In the genomic region with DNA sequence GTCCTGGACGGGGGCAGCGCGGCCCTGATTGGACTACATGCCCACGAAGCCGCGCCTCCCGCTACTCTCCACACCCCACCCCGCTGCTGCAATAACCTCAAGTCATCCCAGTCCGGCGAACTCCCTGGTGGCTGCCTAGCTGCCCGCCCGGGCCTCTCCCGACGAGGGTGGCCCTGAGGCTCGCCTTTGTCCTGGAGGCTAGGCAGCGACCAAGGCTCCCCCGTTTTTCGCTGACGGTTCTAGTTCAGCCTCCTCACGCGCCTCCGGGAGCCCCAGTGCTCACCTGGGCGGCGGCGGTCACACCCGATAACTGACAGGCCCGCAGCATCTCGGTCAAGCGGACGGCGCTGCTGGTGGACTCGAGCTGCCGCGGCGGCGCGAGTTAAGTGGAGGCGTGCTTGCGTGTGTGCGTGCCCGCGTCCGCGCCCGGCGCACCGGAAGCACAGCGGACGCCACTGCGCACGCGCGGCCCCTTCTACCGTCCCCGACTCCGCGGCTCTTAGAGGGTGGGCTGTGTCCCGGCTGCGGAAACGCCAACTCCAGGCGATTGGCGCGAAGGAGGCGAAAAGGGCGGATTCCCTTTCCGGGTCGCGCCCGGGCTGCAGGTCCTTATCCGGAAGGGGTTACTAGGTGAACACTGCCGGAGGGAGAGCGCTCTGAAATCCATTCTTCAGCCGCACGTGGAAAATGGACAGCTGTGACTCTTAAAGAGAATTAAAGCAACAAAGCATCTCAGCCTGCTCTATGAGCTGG, we compare ENCODE assay signal across 8 cellular contexts. TPM values are rescaled to one million over a fixed set of nuclear protein-coding genes. Genes with fewer than 3 reads are reported as not detected.
A peak's percentile ranks its signal among the peaks of the same experiment; 100 is the strongest.
DNase-seq lines count a peak whose midpoint lies in the region; ATAC-seq, FAIRE-seq and TF ChIP-seq lines count a peak whose summit lies in the region.

A gene (minus strand): TSS at position 408 of the 753 bp plus-strand sequence. CDS start 80 bp downstream, at position 328.

- H3K27me3 ChIP-seq in keratinocyte (ENCODE audit: control insufficient read depth, extremely low read depth, insufficient read depth, low read length): no peaks in the 10 kb centered on the region

- peak within 1 kb of the TSS; percentile 77 to 82 (median 79) for H3K4me3 ChIP-seq in keratinocyte (ENCODE audit: control insufficient read depth in 2 of 3, extremely low read depth in 1 of 3, insufficient read depth in 2 of 3, low read depth in 1 of 3, low read length in 3 of 3)

- peak within 1 kb of the TSS; percentile 79 for H2AFZ ChIP-seq in keratinocyte (ENCODE audit: control insufficient read depth, low read length)

- ATAC-seq in GM19023 (IDR thresholded peaks at IDR 0.05; ENCODE audit: unreplicated experiment) (peak; percentile 90), HG03280 (IDR thresholded peaks at IDR 0.05; ENCODE audit: unreplicated experiment) (peak; percentile 88)
- peak; percentile 92 for ATAC-seq in activated CD4-positive, CD25-positive, alpha-beta regulatory T cell treated with anti-CD3 and anti-CD28 coated beads, Interleukin-2, amount 50 U/mL, for 24 hours

- DNase-seq in AG08396 (ENCODE audit: low spot score) (peak; percentile 96), NCI-H345 treated with DMSO at 0.1 percent for 48 hours (lab: John Stamatoyannopoulos, UW; ENCODE audit: unreplicated experiment) (peak; percentile 93), cerebellar cortex (ENCODE audit: low spot score) (peak; percentile 97), keratinocyte (ENCODE audit: low read depth, low spot score) (peak; percentile 81)
- DNase-seq in stimulated activated CD4-positive, alpha-beta T cell treated with anti-CD3 and anti-CD28 coated beads, Interleukin-15, amount 100 ng/mL, for 1 hour (ENCODE audit: low read depth in 1 of 2, low spot score in 1 of 2): peak; percentile 84 to 95

- peak within 1 kb of the TSS; percentile 96 for H3K9ac ChIP-seq in keratinocyte (ENCODE audit: control insufficient read depth, extremely low read depth, insufficient read depth, low read length)

- H3K4me1 ChIP-seq in keratinocyte (ENCODE audit: control insufficient read depth, extremely low read depth, insufficient read depth, low read length): peaks cover 15% of the 10 kb centered on the region

- H3K9me3 ChIP-seq in keratinocyte (ENCODE audit: control insufficient read depth, low read depth, low read length): no peaks in the 10 kb centered on the region

- H3K79me2 ChIP-seq in keratinocyte (ENCODE audit: control insufficient read depth, insufficient read depth, low read length): peaks cover 55% of the 10 kb centered on the region

- peaks cover 0 to 1% of the 10 kb centered on the region in 2 experiments for H3K36me3 ChIP-seq in keratinocyte (ENCODE audit: control insufficient read depth in 2 of 2, extremely low read depth in 1 of 2, insufficient read depth in 2 of 2, low read length in 2 of 2)

- dilution Hi-C loops in keratinocyte (cut with MboI; ENCODE audit: extremely low pct_ligation_motif_present, low sequenced_read_pairs): no loop called here

- FAIRE-seq in keratinocyte (lab: Jason Lieb, UNC): no peak

- peak within 1 kb of the TSS; percentile 92 for H3K27ac ChIP-seq in keratinocyte (ENCODE audit: control insufficient read depth, insufficient read depth, low read length)

- peaks cover 7% of the 10 kb centered on the region for H4K20me1 ChIP-seq in keratinocyte (ENCODE audit: control insufficient read depth, extremely low read depth, insufficient read depth, low read length)

- peak within 1 kb of the TSS; percentile 85 for H3K4me2 ChIP-seq in keratinocyte (ENCODE audit: control insufficient read depth, extremely low read depth, insufficient read depth, low read depth, low read length)

- H3K9me1 ChIP-seq in keratinocyte (ENCODE audit: control insufficient read depth, extremely low read depth, insufficient read depth, low read length): no peaks in the 10 kb centered on the region

- TF ChIP-seq CTCF in keratinocyte (optimal IDR thresholded peaks at IDR 0.05 in 1 of 3, IDR thresholded peaks at IDR 0.05 in 1 of 3, conservative IDR thresholded peaks at IDR 0.05 in 1 of 3; ENCODE audit: extremely low read depth in 1 of 3, insufficient read depth in 2 of 3, low read length in 3 of 3): no peak

RNA-seq across cellular contexts. Expression of the gene that starts here (rescaled TPM):
- 65.2 to 91.5 TPM (median 74.0 TPM) in 3 replicates for polyA plus RNA-seq in keratinocyte
- polyA plus RNA-seq in keratinocyte (2011; ENCODE audit: low read depth): 82.5 TPM
- polyA plus RNA-seq in keratinocyte (2011; cell fraction: cytosol; rRNA removed): 57.7 and 77.3 TPM in 2 replicates
- 88.2 and 93.2 TPM in 2 replicates for polyA plus RNA-seq in keratinocyte (2011; cell fraction: nucleus; rRNA removed)
- polyA plus RNA-seq in keratinocyte (2012; ENCODE audit: low replicate concordance): 51.7 and 87.4 TPM in 2 replicates
- 31.0 to 75.8 TPM (median 47.1 TPM) in 3 replicates for polyA minus RNA-seq in keratinocyte
- 57.6 TPM for polyA minus RNA-seq in keratinocyte (2011; cell fraction: cytosol; rRNA and poly(A)+ RNA removed)
- polyA minus RNA-seq in keratinocyte (2011; cell fraction: nucleus; rRNA and poly(A)+ RNA removed): 38.9 and 66.7 TPM in 2 replicates

Comparison
In these comparisons a context has a peak if more than half of its experiments do, and no peak if none do; other contexts are left out.
1. Peak in every context shown above with its lines: DNase-seq, ATAC-seq, H3K4me3 ChIP-seq and H3K27ac ChIP-seq.